Comparison of ENCODE assay signal across 1 cellular context in genomic region chr9:37564931-37565330, GRCh38.
A peak's percentile ranks its signal among the peaks of the same experiment; 100 is the strongest.
TF ChIP-seq lines count a peak whose summit lies in the region.

No MANE protein-coding gene starts in this region.

TF ChIP-seq in GM12878, 131 proteins besides CTCF, POLR2A, EP300 and RAD21:
- no peak for TF ChIP-seq ZZZ3 (IDR thresholded peaks at IDR 0.05; ENCODE audit: control insufficient read depth, insufficient read length, low read depth)
- TF ChIP-seq CBX5 (IDR thresholded peaks at IDR 0.05; ENCODE audit: low read depth) = peak; percentile 97
- TF ChIP-seq FOXM1 (IDR thresholded peaks at IDR 0.05; ENCODE audit: low read depth, low read length) = no peak
- TF ChIP-seq RELA (IDR thresholded peaks at IDR 0.05; ENCODE audit: borderline replicate concordance, partially characterized antibody) = no peak
- no peak for TF ChIP-seq MEF2A (IDR thresholded peaks at IDR 0.05; ENCODE audit: insufficient read depth, low read depth, low read length)
- 0 out of 2 replicates have a peak, but pooled peaks have one; percentile 15 for TF ChIP-seq NFIC (IDR thresholded peaks at IDR 0.05; ENCODE audit: low read depth, low read length)
- no peak for TF ChIP-seq SP1 (IDR thresholded peaks at IDR 0.05; ENCODE audit: low read depth, low read length)
- no peak for TF ChIP-seq RCOR1 (conservative IDR thresholded peaks at IDR 0.05; ENCODE audit: low read depth, low read length)
- TF ChIP-seq USF1 (IDR thresholded peaks at IDR 0.05; ENCODE audit: borderline replicate concordance, extremely low read length, insufficient read depth, low read depth, low read length) = no peak
- TF ChIP-seq WRNIP1 (IDR thresholded peaks at IDR 0.05; ENCODE audit: borderline replicate concordance, low read depth, low read length) = no peak
- TF ChIP-seq SREBF1 (IDR thresholded peaks at IDR 0.05; ENCODE audit: low read length) = no peak
- TF ChIP-seq, protein P1, sequence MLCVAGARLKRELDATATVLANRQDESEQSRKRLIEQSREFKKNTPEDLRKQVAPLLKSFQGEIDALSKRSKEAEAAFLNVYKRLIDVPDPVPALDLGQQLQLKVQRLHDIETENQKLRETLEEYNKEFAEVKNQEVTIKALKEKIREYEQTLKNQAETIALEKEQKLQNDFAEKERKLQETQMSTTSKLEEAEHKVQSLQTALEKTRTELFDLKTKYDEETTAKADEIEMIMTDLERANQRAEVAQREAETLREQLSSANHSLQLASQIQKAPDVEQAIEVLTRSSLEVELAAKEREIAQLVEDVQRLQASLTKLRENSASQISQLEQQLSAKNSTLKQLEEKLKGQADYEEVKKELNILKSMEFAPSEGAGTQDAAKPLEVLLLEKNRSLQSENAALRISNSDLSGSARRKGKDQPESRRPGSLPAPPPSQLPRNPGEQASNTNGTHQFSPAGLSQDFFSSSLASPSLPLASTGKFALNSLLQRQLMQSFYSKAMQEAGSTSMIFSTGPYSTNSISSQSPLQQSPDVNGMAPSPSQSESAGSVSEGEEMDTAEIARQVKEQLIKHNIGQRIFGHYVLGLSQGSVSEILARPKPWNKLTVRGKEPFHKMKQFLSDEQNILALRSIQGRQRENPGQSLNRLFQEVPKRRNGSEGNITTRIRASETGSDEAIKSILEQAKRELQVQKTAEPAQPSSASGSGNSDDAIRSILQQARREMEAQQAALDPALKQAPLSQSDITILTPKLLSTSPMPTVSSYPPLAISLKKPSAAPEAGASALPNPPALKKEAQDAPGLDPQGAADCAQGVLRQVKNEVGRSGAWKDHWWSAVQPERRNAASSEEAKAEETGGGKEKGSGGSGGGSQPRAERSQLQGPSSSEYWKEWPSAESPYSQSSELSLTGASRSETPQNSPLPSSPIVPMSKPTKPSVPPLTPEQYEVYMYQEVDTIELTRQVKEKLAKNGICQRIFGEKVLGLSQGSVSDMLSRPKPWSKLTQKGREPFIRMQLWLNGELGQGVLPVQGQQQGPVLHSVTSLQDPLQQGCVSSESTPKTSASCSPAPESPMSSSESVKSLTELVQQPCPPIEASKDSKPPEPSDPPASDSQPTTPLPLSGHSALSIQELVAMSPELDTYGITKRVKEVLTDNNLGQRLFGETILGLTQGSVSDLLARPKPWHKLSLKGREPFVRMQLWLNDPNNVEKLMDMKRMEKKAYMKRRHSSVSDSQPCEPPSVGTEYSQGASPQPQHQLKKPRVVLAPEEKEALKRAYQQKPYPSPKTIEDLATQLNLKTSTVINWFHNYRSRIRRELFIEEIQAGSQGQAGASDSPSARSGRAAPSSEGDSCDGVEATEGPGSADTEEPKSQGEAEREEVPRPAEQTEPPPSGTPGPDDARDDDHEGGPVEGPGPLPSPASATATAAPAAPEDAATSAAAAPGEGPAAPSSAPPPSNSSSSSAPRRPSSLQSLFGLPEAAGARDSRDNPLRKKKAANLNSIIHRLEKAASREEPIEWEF (IDR thresholded peaks at IDR 0.05; ENCODE audit: insufficient replicate concordance, low read depth, low read length) = no peak
- TF ChIP-seq EED (IDR thresholded peaks at IDR 0.05; ENCODE audit: low read depth) = 0 out of 2 replicates have a peak, but pooled peaks have one; percentile 3
- no peak for TF ChIP-seq RAD51 (IDR thresholded peaks at IDR 0.05)
- TF ChIP-seq TAF1 (IDR thresholded peaks at IDR 0.05; ENCODE audit: borderline replicate concordance, low read depth, low read length) = no peak
TF ChIP-seq in GM12878: peak in this region for 3.
